ENCODE assay signal across 22 cellular contexts in genomic region chr6:20882014-20882413, GRCh38.
"Had no signal": no experiment of that assay in that cellular context is flagged by ENCODE, and none has a peak within 500 bp of the region (broad histone marks: within the 10 kb centered on the region; RNA-seq: fewer than 3 reads in every experiment).

No MANE protein-coding gene starts in this region.

- H3K27me3 ChIP-seq: breast epithelium, colonic mucosa, dorsolateral prefrontal cortex, esophagus muscularis mucosa, gastrocnemius medialis, spleen had no signal

- H3K9me3 ChIP-seq: breast epithelium, colonic mucosa, esophagus muscularis mucosa, gastrocnemius medialis, thoracic aorta had no signal

- H3K4me1 ChIP-seq: colonic mucosa, gastrocnemius medialis, left ventricle myocardium inferior, spleen had no signal

- H3K4me3 ChIP-seq: breast epithelium, colonic mucosa, dorsolateral prefrontal cortex, esophagus muscularis mucosa, gastrocnemius medialis, left ventricle myocardium inferior, spleen, thoracic aorta had no signal

- DNase-seq: activated CD4-positive, alpha-beta T cell treated with anti-CD3 and anti-CD28 coated beads for 4 hours; activated CD4-positive, alpha-beta T cell treated with anti-CD3 and anti-CD28 coated beads, Interleukin-2, amount 50 U/mL, for 48 hours; activated CD4-positive, CD25-positive, alpha-beta regulatory T cell; activated CD8-positive, alpha-beta memory T cell treated with anti-CD3 and anti-CD28 coated beads, Interleukin-2, amount 50 U/mL, for 48 hours; activated naive CD4-positive, alpha-beta T cell; activated naive CD8-positive, alpha-beta T cell treated with anti-CD3 and anti-CD28 coated beads for 36 hours; activated T-cell treated with anti-CD3 and anti-CD28 coated beads, Interleukin-2, amount 50 U/mL, for 4 hours; colonic mucosa; dorsolateral prefrontal cortex; gastrocnemius medialis; hippocampal formation; kidney glomerular epithelial cell; left ventricle myocardium inferior; naive thymus-derived CD4-positive, alpha-beta T cell; retina; spleen; stimulated activated CD4-positive, alpha-beta T cell treated with anti-CD3 and anti-CD28 coated beads, Interleukin-4, amount 100 ng/mL, for 1 hour; stimulated activated naive CD4-positive, alpha-beta T cell treated with Interleukin-2 at 50 U/mL for 16 hours; T-helper 9 cell had no signal

- H3K27ac ChIP-seq: breast epithelium, colonic mucosa, dorsolateral prefrontal cortex, esophagus muscularis mucosa, gastrocnemius medialis, left ventricle myocardium inferior, spleen, thoracic aorta had no signal

- H3K36me3 ChIP-seq: breast epithelium, colonic mucosa, esophagus muscularis mucosa, gastrocnemius medialis, thoracic aorta had no signal

- ATAC-seq: activated T-cell treated with anti-CD3 and anti-CD28 coated beads, Interleukin-2, amount 50 U/mL, for 4 hours; gastrocnemius medialis; naive thymus-derived CD4-positive, alpha-beta T cell had no signal
